In the genomic region with DNA sequence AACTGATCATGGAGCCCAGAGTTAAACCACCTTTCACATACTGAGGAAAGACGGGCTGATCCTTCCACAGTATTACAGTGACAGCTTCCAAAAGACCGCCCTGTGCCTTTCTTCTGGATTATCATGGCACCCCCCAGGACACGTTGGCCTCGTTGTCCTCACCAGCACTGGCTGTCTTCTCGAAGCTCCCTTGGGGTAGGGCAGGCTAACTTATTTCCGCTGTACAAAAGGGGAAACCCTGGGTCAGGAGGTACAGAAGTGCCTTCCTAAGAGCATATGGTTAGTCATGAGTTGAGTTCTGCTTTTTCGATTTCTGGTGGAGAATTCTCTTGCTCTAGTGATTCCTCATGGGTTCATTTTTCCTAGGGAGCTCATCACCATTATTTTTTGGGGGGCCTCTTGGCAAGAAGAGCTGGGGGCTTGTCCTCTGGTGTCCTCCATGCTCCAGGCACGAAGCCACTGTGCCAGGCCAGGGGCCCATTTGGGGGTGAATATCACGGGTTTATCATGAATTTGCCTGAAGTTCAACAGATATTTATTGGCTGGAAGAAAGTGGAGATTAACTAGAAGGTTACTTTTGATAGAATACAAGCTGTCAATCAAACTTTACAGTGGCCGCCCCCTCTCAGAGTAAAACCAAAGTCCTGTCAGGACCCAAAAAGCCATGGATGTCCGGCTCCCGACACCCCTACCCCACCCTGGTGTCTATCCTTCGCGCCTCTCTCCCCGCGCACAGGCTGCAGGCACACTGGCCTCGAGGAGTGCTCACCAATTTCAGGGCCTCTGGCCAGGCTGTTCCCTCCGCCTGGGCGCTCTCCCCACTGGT, we compare ENCODE assay signal across 11 cellular contexts. TPM values are rescaled to one million over a fixed set of nuclear protein-coding genes. Genes with fewer than 3 reads are reported as not detected.
DNase-seq lines count a peak whose midpoint lies in the region; ATAC-seq, FAIRE-seq and TF ChIP-seq lines count a peak whose summit lies in the region.
"Had no signal": no experiment of that assay in that cellular context is flagged by ENCODE, and none has a peak within 500 bp of the region (broad histone marks: within the 10 kb centered on the region; RNA-seq: fewer than 3 reads in every experiment).

No MANE protein-coding gene starts in this region.

- DNase-seq in GM12892 (ENCODE audit: insufficient read length) (no peak), KBM-7 (peak; percentile 73), left colon (no peak), HCEC 1CT (no peak), coronary artery (ENCODE audit: low spot score) (no peak), RPMI8226 (no peak)
- DNase-seq: effector memory CD4-positive, alpha-beta T cell; mesendoderm; MG63 had no signal

- TF ChIP-seq POLR2A in GM12892 (IDR thresholded peaks at IDR 0.05; ENCODE audit: low read depth, low read length): 0 out of 2 replicates have a peak, but pooled peaks have one; percentile 38

- FAIRE-seq in GM12892 (lab: Jason Lieb, UNC): peak; percentile 90

- intact Hi-C loops in left colon (cut with DNase I, micrococcal nuclease): no loop called here

- no peak for TF ChIP-seq CTCF in coronary artery (IDR thresholded peaks at IDR 0.05)

- ATAC-seq in GM21381 (IDR thresholded peaks at IDR 0.05; ENCODE audit: unreplicated experiment) (peak; percentile 35), left colon (peak; percentile 19), HG03039 (IDR thresholded peaks at IDR 0.05; ENCODE audit: unreplicated experiment) (no peak)

- in situ Hi-C loops in KBM-7 (cut with MboI; ENCODE audit: low pct_unique_long_range_greater_than_20kb, low sequenced_read_pairs): no loop called here

- peak overlapping the region in 1 of 2 donors; percentile 64 for H3K27ac ChIP-seq in coronary artery

- H3K4me3 ChIP-seq in coronary artery: no peak overlapping the region
- H3K4me3 ChIP-seq: MG63 had no signal

RNA-seq across cellular contexts. Expression of gene TRAF3, which starts 8.8 kb away (rescaled TPM):
- 53.6 TPM for polyA plus RNA-seq in GM12892 (2012; ENCODE audit: missing spikeins)
- 10 to 100 TPM; 22.6 to 31.6 TPM for total RNA-seq in left colon
